7 cellular contexts compared by ENCODE assay signal in genomic region chr1:110773813-110774212, GRCh38.
"Had no signal": no experiment of that assay in that cellular context is flagged by ENCODE, and none has a peak within 500 bp of the region (broad histone marks: within the 10 kb centered on the region; RNA-seq: fewer than 3 reads in every experiment).

No MANE protein-coding gene starts in this region.

- H3K27ac ChIP-seq: GM23248 had no signal

- H3K4me1 ChIP-seq: HAP-1 had no signal

- H3K4me3 ChIP-seq: GM23248, HAP-1, K562 had no signal

- ATAC-seq: HCT116, K562 had no signal

- H3K36me3 ChIP-seq: HAP-1 had no signal

- H3K9me3 ChIP-seq: HAP-1 had no signal

- DNase-seq: GM23248, GOT3, H7, IMR-90 had no signal
